ENCODE assay signal across 11 cellular contexts in the genomic region with DNA sequence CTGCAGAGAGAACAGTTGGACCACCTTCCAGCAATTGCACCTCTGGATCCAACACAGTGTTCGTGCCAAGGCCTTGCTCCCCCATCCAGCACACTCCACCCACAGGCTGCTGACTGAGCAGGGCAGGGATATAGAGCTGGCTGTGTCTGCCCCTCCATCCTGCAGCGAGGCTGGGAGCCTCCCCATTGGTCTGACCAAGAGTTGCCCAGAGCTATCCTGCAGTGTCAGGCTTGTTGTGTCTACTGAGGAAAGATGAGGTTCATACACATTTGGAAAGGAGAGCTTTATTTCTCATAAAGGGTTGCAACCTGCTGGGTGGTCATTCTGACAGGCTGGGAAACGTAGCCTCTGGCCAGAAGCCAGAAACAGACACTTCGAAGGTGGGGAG. TPM values are rescaled to one million over a fixed set of nuclear protein-coding genes. Genes with fewer than 3 reads are reported as not detected.
A peak's percentile ranks its signal among the peaks of the same experiment; 100 is the strongest.
DNase-seq lines count a peak whose midpoint lies in the region; TF ChIP-seq lines count a peak whose summit lies in the region.
"Had no signal": no experiment of that assay in that cellular context is flagged by ENCODE, and none has a peak within 500 bp of the region (broad histone marks: within the 10 kb centered on the region; RNA-seq: fewer than 3 reads in every experiment).

No MANE protein-coding gene starts in this region.

- H3K27ac ChIP-seq in BLaER1 (peak overlapping the region; percentile 74; the same call in 1 of the 2 replicates), thyroid gland (no peak overlapping the region)
- H3K27ac ChIP-seq: breast epithelium had no signal

- no peaks in the 10 kb centered on the region for H3K9me3 Mint-ChIP-seq in activated T-helper 1 cell treated with anti-CD3 and anti-CD28 coated beads, Interleukin-12 subunit alpha, Interleukin-12 subunit beta, Interleukin-2, Interleukin-4 antibody, amounts not matched to agents 30 ng/mL and 10 ng/mL and 1 ng/mL, durations not matched to agents 14 hours and 24 hours and 36 hours

- no peak overlapping the region for H3K4me3 ChIP-seq in BLaER1
- no peak overlapping the region for H3K4me3 ChIP-seq in GM06990 (replicated peaks; ENCODE audit: low read depth, low read length)
- H3K4me3 ChIP-seq in thyroid gland (replicated peaks in 1 of 3), result no peak overlapping the region
- H3K4me3 ChIP-seq: breast epithelium had no signal

- no peak overlapping the region for H3K4me3 Mint-ChIP-seq in activated T-helper 1 cell treated with anti-CD3 and anti-CD28 coated beads, Interleukin-12 subunit alpha, Interleukin-12 subunit beta, Interleukin-2, Interleukin-4 antibody, amounts not matched to agents 30 ng/mL and 10 ng/mL and 1 ng/mL, durations not matched to agents 14 hours and 24 hours and 36 hours

- peaks cover 2% of the 10 kb centered on the region for H3K36me3 Mint-ChIP-seq in activated T-helper 1 cell treated with anti-CD3 and anti-CD28 coated beads, Interleukin-12 subunit alpha, Interleukin-12 subunit beta, Interleukin-2, Interleukin-4 antibody, amounts not matched to agents 30 ng/mL and 10 ng/mL and 1 ng/mL, durations not matched to agents 14 hours and 24 hours and 36 hours (ENCODE audit: low read depth)

- no peaks in the 10 kb centered on the region for H3K9me3 ChIP-seq in BLaER1
- no peaks in the 10 kb centered on the region for H3K9me3 ChIP-seq in thyroid gland
- H3K9me3 ChIP-seq: breast epithelium had no signal

- DNase-seq in GM06990 (ENCODE audit: extremely low read depth, insufficient read length) (peak; percentile 34), myocyte (ENCODE audit: low read depth) (peak; percentile 17), GM03348 (ENCODE audit: low spot score) (no peak), UCSD-AML1 (lab: John Stamatoyannopoulos, UW; ENCODE audit: unreplicated experiment) (no peak), thyroid gland (no peak), NCI-H1930 (lab: John Stamatoyannopoulos, UW) (no peak)
- DNase-seq in activated T-helper 1 cell treated with anti-CD3 and anti-CD28 coated beads, Interleukin-12 subunit alpha, Interleukin-12 subunit beta, Interleukin-2, Interleukin-4 antibody, amounts not matched to agents 30 ng/mL and 10 ng/mL and 1 ng/mL, durations not matched to agents 14 hours and 24 hours and 36 hours (ENCODE audit: low spot score), result no peak
- DNase-seq: NCI-H1694, SHP77 had no signal

- no peak overlapping the region for H3K9ac ChIP-seq in BLaER1

- H3K4me1 Mint-ChIP-seq in activated T-helper 1 cell treated with anti-CD3 and anti-CD28 coated beads, Interleukin-12 subunit alpha, Interleukin-12 subunit beta, Interleukin-2, Interleukin-4 antibody, amounts not matched to agents 30 ng/mL and 10 ng/mL and 1 ng/mL, durations not matched to agents 14 hours and 24 hours and 36 hours (ENCODE audit: low read depth), result peaks cover 49% of the 10 kb centered on the region

- H3K36me3 ChIP-seq in BLaER1, result peaks cover 11% of the 10 kb centered on the region; the same call in 1 of the 2 replicates
- H3K36me3 ChIP-seq in GM06990 (ENCODE audit: control insufficient read depth, insufficient read depth, low read length), result no peaks in the 10 kb centered on the region
- no peaks in the 10 kb centered on the region for H3K36me3 ChIP-seq in thyroid gland
- H3K36me3 ChIP-seq: breast epithelium had no signal

- peaks cover 38% of the 10 kb centered on the region for H3K4me1 ChIP-seq in BLaER1
- peaks cover 5 to 15% of the 10 kb centered on the region in 2 donors for H3K4me1 ChIP-seq in thyroid gland
- H3K4me1 ChIP-seq: breast epithelium had no signal

- intact Hi-C loops in activated T-helper 1 cell treated with anti-CD3 and anti-CD28 coated beads, Interleukin-12 subunit alpha, Interleukin-12 subunit beta, Interleukin-2, Interleukin-4 antibody, amounts not matched to agents 30 ng/mL and 10 ng/mL and 1 ng/mL, durations not matched to agents 14 hours and 24 hours and 36 hours (cut with micrococcal nuclease), result loop anchor here (5.0 to 10.0 kb wide), 3 partner anchors 257 to 428 kb away; a partner anchor contains a TSS
- intact Hi-C loops in thyroid gland (cut with DNase I), result no loop called here

- H3K27me3 Mint-ChIP-seq in activated T-helper 1 cell treated with anti-CD3 and anti-CD28 coated beads, Interleukin-12 subunit alpha, Interleukin-12 subunit beta, Interleukin-2, Interleukin-4 antibody, amounts not matched to agents 30 ng/mL and 10 ng/mL and 1 ng/mL, durations not matched to agents 14 hours and 24 hours and 36 hours (ENCODE audit: insufficient read depth), result peaks cover 11% of the 10 kb centered on the region

- 32 to 46% methylated on average over 4 of the region's 4 CpGs for WGBS in thyroid gland, 2 donors

- peak overlapping the region; percentile 13 for H3K27ac Mint-ChIP-seq in activated T-helper 1 cell treated with anti-CD3 and anti-CD28 coated beads, Interleukin-12 subunit alpha, Interleukin-12 subunit beta, Interleukin-2, Interleukin-4 antibody, amounts not matched to agents 30 ng/mL and 10 ng/mL and 1 ng/mL, durations not matched to agents 14 hours and 24 hours and 36 hours

- H3K4me2 ChIP-seq in BLaER1, result peak overlapping the region; percentile 78

- no peak for TF ChIP-seq POLR2A in thyroid gland (IDR thresholded peaks at IDR 0.05)

- H4K20me1 ChIP-seq in BLaER1, result no peaks in the 10 kb centered on the region

- H3K27me3 ChIP-seq in BLaER1 (no peaks in the 10 kb centered on the region), GM06990 (replicated peaks; ENCODE audit: control insufficient read depth, insufficient read depth, low read length) (no peaks in the 10 kb centered on the region), thyroid gland (no peaks in the 10 kb centered on the region)
- H3K27me3 ChIP-seq: breast epithelium had no signal

- no peak for TF ChIP-seq CTCF in GM06990 (IDR thresholded peaks at IDR 0.05; ENCODE audit: insufficient read depth, low read length, poor library complexity, severe bottlenecking)
- TF ChIP-seq CTCF in thyroid gland (IDR thresholded peaks at IDR 0.05), result no peak

RNA-seq across cellular contexts. Expression of a gene that starts 27.1 kb away (rescaled TPM):
- total RNA-seq in activated T-helper 1 cell treated with anti-CD3 and anti-CD28 coated beads, Interleukin-12 subunit alpha, Interleukin-12 subunit beta, Interleukin-2, Interleukin-4 antibody, amounts not matched to agents 30 ng/mL and 10 ng/mL and 1 ng/mL, durations not matched to agents 14 hours and 24 hours and 36 hours, result 100 and 103 TPM in 2 replicates
- total RNA-seq in myocyte, result not detected in 2 replicates
- not detected for polyA plus RNA-seq in myocyte (2012)
- total RNA-seq in thyroid gland, result 1 to 10 TPM; 1.4 to 3.5 (median 2.9) TPM

Comparison
In these comparisons a context has a peak if more than half of its experiments do, and no peak if none do; other contexts are left out.
1. DNase-seq: peak in GM06990 (single experiment) and myocyte (single experiment); none in activated T-helper 1 cell treated with anti-CD3 and anti-CD28 coated beads, Interleukin-12 subunit alpha, Interleukin-12 subunit beta, Interleukin-2, Interleukin-4 antibody, amounts not matched to agents 30 ng/mL and 10 ng/mL and 1 ng/mL, durations not matched to agents 14 hours and 24 hours and 36 hours (single experiment), GM03348 (single experiment), UCSD-AML1 (single experiment), thyroid gland (0 of 2) and NCI-H1930 (0 of 2).
2. RNA of a gene that starts 27.1 kb away (total RNA-seq): 100 to 103 TPM in activated T-helper 1 cell treated with anti-CD3 and anti-CD28 coated beads, Interleukin-12 subunit alpha, Interleukin-12 subunit beta, Interleukin-2, Interleukin-4 antibody, amounts not matched to agents 30 ng/mL and 10 ng/mL and 1 ng/mL, durations not matched to agents 14 hours and 24 hours and 36 hours; 1.4 to 3.5 TPM in thyroid gland and not detected in myocyte; every median in the first group is over 10 times any median in the second.